ENCODE assay signal across 8 cellular contexts in genomic region chr7:100538348-100538653, GRCh38. TPM values are rescaled to one million over a fixed set of nuclear protein-coding genes. Genes with fewer than 3 reads are reported as not detected.
A peak's percentile ranks its signal among the peaks of the same experiment; 100 is the strongest.
DNase-seq lines count a peak whose midpoint lies in the region; ATAC-seq and TF ChIP-seq lines count a peak whose summit lies in the region.

No MANE protein-coding gene starts in this region.

- TF ChIP-seq POLR2A in adrenal gland (IDR thresholded peaks at IDR 0.05): no peak

- no peak overlapping the region for H2BK12ac ChIP-seq in mesenchymal stem cell (ENCODE audit: low read length in 2 of 2)

- peak overlapping the region; percentile 91 for H3K4me2 ChIP-seq in mesenchymal stem cell (ENCODE audit: low read length, poor library complexity, severe bottlenecking)

- H2BK120ac ChIP-seq in mesenchymal stem cell (ENCODE audit: low read depth, low read length): no peak overlapping the region

- peaks cover 0 to 18% of the 10 kb centered on the region in 2 donors for H3K4me1 ChIP-seq in right atrium auricular region
- H3K4me1 ChIP-seq in adrenal gland (replicated peaks in 1 of 2): peaks cover 28 to 39% of the 10 kb centered on the region in 2 donors
- peaks cover 10% of the 10 kb centered on the region for H3K4me1 ChIP-seq in mesenchymal stem cell (ENCODE audit: control insufficient read depth, insufficient read depth, low read depth, low read length)

- intact Hi-C loops in Right ventricle myocardium superior (cut with DNase I): no loop called here
- intact Hi-C loops in adrenal gland (cut with DNase I): loop anchor here in 1 of 2 donors (10.0 kb wide), 1 partner anchor 56 kb away; no protein-coding TSS in a partner anchor
- intact Hi-C loops in posterior cingulate gyrus (cut with DNase I): loop anchor here (5.0 kb wide), 1 partner anchor 46 kb away; no protein-coding TSS in a partner anchor

- 6 to 12% (median 7%) methylated on average over 8 of the region's 8 CpGs for WGBS in adrenal gland, 4 donors
- WGBS in mesenchymal stem cell: 20% methylated on average over 7 of the region's 8 CpGs

- no peak overlapping the region for H3K4ac ChIP-seq in mesenchymal stem cell (ENCODE audit: low read depth in 1 of 2, low read length in 2 of 2)

- H3K27ac ChIP-seq in right atrium auricular region (peak overlapping the region; percentile 39 to 46), adrenal gland (peak overlapping the region in 4 of 5 donors; percentile 28 to 78 (median 54)), mesenchymal stem cell (ENCODE audit: low read length, poor library complexity, severe bottlenecking) (no peak overlapping the region)

- peaks cover 21% of the 10 kb centered on the region for H3K79me1 ChIP-seq in mesenchymal stem cell (replicated peaks; ENCODE audit: low read length, poor library complexity, severe bottlenecking)

- ATAC-seq in Right ventricle myocardium superior (ENCODE audit: poor library complexity) (no peak), HG03045 (IDR thresholded peaks at IDR 0.05; ENCODE audit: unreplicated experiment) (no peak)

- H3K36me3 ChIP-seq in right atrium auricular region (no peaks in the 10 kb centered on the region), adrenal gland (replicated peaks in 1 of 2) (no peaks in the 10 kb centered on the region), mesenchymal stem cell (ENCODE audit: control insufficient read depth in 1 of 2, insufficient read depth in 2 of 2, low read depth in 1 of 2, low read length in 2 of 2) (no peaks in the 10 kb centered on the region)

- no peak overlapping the region for H2AK5ac ChIP-seq in mesenchymal stem cell (ENCODE audit: low read length, severe bottlenecking)

- no peak overlapping the region for H3K23ac ChIP-seq in mesenchymal stem cell (ENCODE audit: low read length in 2 of 2)

- no peak overlapping the region for H3K18ac ChIP-seq in mesenchymal stem cell (ENCODE audit: low read depth in 1 of 2, low read length in 2 of 2)

- H3K9me3 ChIP-seq in right atrium auricular region (no peaks in the 10 kb centered on the region), adrenal gland (replicated peaks in 1 of 3) (no peaks in the 10 kb centered on the region), mesenchymal stem cell (ENCODE audit: control insufficient read depth, low read length) (no peaks in the 10 kb centered on the region)

- H2BK5ac ChIP-seq in mesenchymal stem cell (ENCODE audit: low read depth, low read length, poor library complexity, severe bottlenecking): no peak overlapping the region

- H2AFZ ChIP-seq in mesenchymal stem cell (ENCODE audit: low read depth, low read length): peak overlapping the region; percentile 88

- DNase-seq in right atrium auricular region (ENCODE audit: low spot score) (no peak), Right ventricle myocardium superior (no peak), adrenal gland (no peak), mesenchymal stem cell (no peak), NCI-H146 treated with DMSO at 0.1 percent for 48 hours (lab: John Stamatoyannopoulos, UW; ENCODE audit: unreplicated experiment) (no peak), posterior cingulate gyrus (no peak), SIG-M5 treated with dmso at 0.1 percent for 504 hours (lab: John Stamatoyannopoulos, UW; ENCODE audit: unreplicated experiment) (no peak)

- H4K91ac ChIP-seq in mesenchymal stem cell (ENCODE audit: low read length): no peak overlapping the region

- no peak for TF ChIP-seq CTCF in right atrium auricular region (IDR thresholded peaks at IDR 0.05)
- TF ChIP-seq CTCF in adrenal gland (IDR thresholded peaks at IDR 0.05): no peak

- H3K9ac ChIP-seq in mesenchymal stem cell (ENCODE audit: low read length): peak overlapping the region; percentile 65

- no peak overlapping the region for H3K14ac ChIP-seq in mesenchymal stem cell (ENCODE audit: low read length in 2 of 2)

- no peak overlapping the region for H4K8ac ChIP-seq in mesenchymal stem cell (ENCODE audit: low read length)

- H3K27me3 ChIP-seq in right atrium auricular region: no peaks in the 10 kb centered on the region
- H3K27me3 ChIP-seq in adrenal gland: no peaks in the 10 kb centered on the region
- H3K27me3 ChIP-seq in mesenchymal stem cell (ENCODE audit: control insufficient read depth in 1 of 2, insufficient read depth in 1 of 2, low read length in 2 of 2): peaks cover 0 to 1% of the 10 kb centered on the region in 2 experiments

- peak overlapping the region in 1 of 2 donors; percentile 43 for H3K4me3 ChIP-seq in right atrium auricular region
- H3K4me3 ChIP-seq in adrenal gland: no peak overlapping the region
- H3K4me3 ChIP-seq in mesenchymal stem cell (ENCODE audit: insufficient read depth in 1 of 2, low read depth in 1 of 2, low read length in 2 of 2): peak overlapping the region in 1 of 2 experiments; percentile 80

- no peak overlapping the region for H2BK15ac ChIP-seq in mesenchymal stem cell (ENCODE audit: low read depth, poor library complexity, severe bottlenecking)

RNA-seq across cellular contexts. Expression of gene AGFG2, which starts 0.7 kb away (rescaled TPM):
- total RNA-seq in right atrium auricular region (10 to 100 TPM; 16.4 to 25.8 TPM), Right ventricle myocardium superior (19.8 TPM), adrenal gland (100 to 1,000 TPM in 6 of 8 donors, 10 to 100 TPM in 2; 42.8 to 175 (median 151) TPM)
- 10 to 100 TPM; 14.0 to 61.5 (median 30.9) TPM for polyA plus RNA-seq in adrenal gland
- polyA plus RNA-seq in mesenchymal stem cell (2013, experiment 1 of 2): 5.6 TPM
- 5.7 TPM for polyA plus RNA-seq in mesenchymal stem cell (2013, experiment 2 of 2)

RNA-seq across cellular contexts. Expression of gene SAP25, which starts 35.4 kb away (rescaled TPM):
- not detected for total RNA-seq in right atrium auricular region
- total RNA-seq in Right ventricle myocardium superior: 0.54 TPM
- 1 to 10 TPM in 3 of 8 donors, under 1 TPM in 2, not detected in 3; 0.69 to 5.1 (median 1.5) TPM for total RNA-seq in adrenal gland
- polyA plus RNA-seq in adrenal gland: 10 to 100 TPM in 1 of 3 donors, 1 to 10 TPM in 1, not detected in 1; 3.6 to 11.3 TPM
- 1.9 TPM for polyA plus RNA-seq in mesenchymal stem cell (2013, experiment 1 of 2)
- 1.4 TPM for polyA plus RNA-seq in mesenchymal stem cell (2013, experiment 2 of 2)

RNA-seq across cellular contexts. Expression of gene LRCH4, which starts 47.6 kb away (rescaled TPM):
- 10 to 100 TPM; 23.0 to 46.2 TPM for total RNA-seq in right atrium auricular region
- total RNA-seq in Right ventricle myocardium superior: 22.8 TPM
- total RNA-seq in adrenal gland: 100 to 1,000 TPM in 1 of 8 donors, 10 to 100 TPM in 7; 31.7 to 128 (median 59.8) TPM
- polyA plus RNA-seq in adrenal gland: 100 to 1,000 TPM in 2 of 3 donors, 10 to 100 TPM in 1; 15.0 to 235 (median 109) TPM
- polyA plus RNA-seq in mesenchymal stem cell (2013, experiment 1 of 2): 72.6 TPM
- polyA plus RNA-seq in mesenchymal stem cell (2013, experiment 2 of 2): 68.0 TPM

RNA-seq across cellular contexts. Expression of gene FBXO24, which starts 47.8 kb away (rescaled TPM):
- total RNA-seq in right atrium auricular region (under 1 TPM in 1 of 2 donors, not detected in 1; 0.20 TPM), Right ventricle myocardium superior (0.35 TPM), adrenal gland (1 to 10 TPM in 3 of 8 donors, under 1 TPM in 3, not detected in 2; 0.24 to 1.4 (median 0.89) TPM)
- 1 to 10 TPM in 2 of 3 donors, under 1 TPM in 1; 0.16 to 2.8 (median 1.5) TPM for polyA plus RNA-seq in adrenal gland
- polyA plus RNA-seq in mesenchymal stem cell (2013, experiment 1 of 2): 0.37 TPM
- 0.33 TPM for polyA plus RNA-seq in mesenchymal stem cell (2013, experiment 2 of 2)

RNA-seq across cellular contexts. Expression of gene NYAP1, which starts 54.6 kb away (rescaled TPM):
- 1 to 10 TPM in 1 of 2 donors, under 1 TPM in 1; 0.37 to 1.5 TPM for total RNA-seq in right atrium auricular region
- total RNA-seq in Right ventricle myocardium superior: 0.16 TPM
- 1 to 10 TPM in 7 of 8 donors, not detected in 1; 1.4 to 3.6 (median 3.3) TPM for total RNA-seq in adrenal gland
- polyA plus RNA-seq in adrenal gland: 10 to 100 TPM in 1 of 3 donors, 1 to 10 TPM in 1, under 1 TPM in 1; 0.79 to 26.1 (median 2.8) TPM
- 0.57 TPM for polyA plus RNA-seq in mesenchymal stem cell (2013, experiment 1 of 2)
- 0.58 TPM for polyA plus RNA-seq in mesenchymal stem cell (2013, experiment 2 of 2)
